In the genomic region with DNA sequence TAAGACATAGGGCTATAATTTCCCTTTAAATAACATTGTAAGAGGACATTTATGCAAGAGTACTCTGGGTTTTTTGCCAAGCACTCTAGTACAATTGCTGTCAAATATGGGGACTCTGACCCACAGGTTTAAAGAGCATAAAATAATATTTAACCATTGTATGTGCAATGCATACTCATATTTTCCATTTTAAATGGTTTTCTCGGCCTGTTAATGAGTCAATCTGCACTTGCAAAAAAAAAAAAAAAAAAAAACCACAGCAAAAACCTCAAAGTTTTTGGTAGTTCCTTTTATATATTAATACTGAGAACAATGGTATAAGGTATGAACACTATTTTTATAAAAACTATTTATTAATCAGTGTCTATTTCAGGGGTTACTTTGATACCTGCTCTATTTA, we compare ENCODE assay signal across 1 cellular context.
TF ChIP-seq lines count a peak whose summit lies in the region.

No MANE protein-coding gene starts in this region.

TF ChIP-seq in GM23338, 12 proteins besides CTCF, POLR2A, EP300 and RAD21 (continued from another document):
- no peak for TF ChIP-seq ZNF462 (CRISPR knock-in tag; IDR thresholded peaks at IDR 0.05)
- TF ChIP-seq EZH2 (IDR thresholded peaks at IDR 0.05; ENCODE audit: low read depth, unreplicated experiment): no peak
- TF ChIP-seq STAT1 (IDR thresholded peaks at IDR 0.05; ENCODE audit: unreplicated experiment): no peak
- no peak for TF ChIP-seq CREB1 (CRISPR knock-in tag; IDR thresholded peaks at IDR 0.05; ENCODE audit: low read depth)
